ENCODE assay signal across 8 cellular contexts in genomic region chr11:57248780-57249383, GRCh38. TPM values are rescaled to one million over a fixed set of nuclear protein-coding genes. Genes with fewer than 3 reads are reported as not detected.
DNase-seq lines count a peak whose midpoint lies in the region; ATAC-seq and TF ChIP-seq lines count a peak whose summit lies in the region.

No MANE protein-coding gene starts in this region.

- H3K36me3 ChIP-seq in left ventricle myocardium inferior = no peaks in the 10 kb centered on the region

- peaks cover 38% of the 10 kb centered on the region for H3K4me1 ChIP-seq in left ventricle myocardium inferior

- peak; percentile 95 for TF ChIP-seq CTCF in AG04449 (IDR thresholded peaks at IDR 0.05; ENCODE audit: insufficient read depth, low read length, missing control alignments)
- TF ChIP-seq CTCF in left ventricle myocardium inferior (IDR thresholded peaks at IDR 0.05; ENCODE audit: borderline replicate concordance) = peak; percentile 78

- H3K27me3 ChIP-seq in left ventricle myocardium inferior (ENCODE audit: low read depth) = peaks cover 5% of the 10 kb centered on the region

- POLR2A ChIA-PET in AG04449 (lab: Yijun Ruan, JAX) = interaction anchor here (0.8 to 1.1 kb wide), 3 partner anchors 24 to 176 kb away, joined by 3 to 5 read pairs (median 4); no protein-coding TSS in a partner anchor

- H3K27ac ChIP-seq in left ventricle myocardium inferior (replicated peaks) = peak overlapping the region; percentile 53

- no peak overlapping the region for H3K27ac Mint-ChIP-seq in activated naive CD8-positive, alpha-beta T cell treated with anti-CD3 and anti-CD28 coated beads for 36 hours

- H3K4me1 Mint-ChIP-seq in activated naive CD8-positive, alpha-beta T cell treated with anti-CD3 and anti-CD28 coated beads for 36 hours = no peaks in the 10 kb centered on the region

- CTCF ChIA-PET in AG04449 (lab: Yijun Ruan, JAX) = interaction anchor here (0.8 to 12.2 kb wide), 66 partner anchors 8 to 430 kb away, joined by 3 to 496 read pairs (median 6); partner anchors contain the start of genes APLNR, LRRC55 and OR5AK2

- ATAC-seq in GM18498 (IDR thresholded peaks at IDR 0.05; ENCODE audit: unreplicated experiment) (peak; percentile 80), HG03039 (IDR thresholded peaks at IDR 0.05; ENCODE audit: unreplicated experiment) (peak; percentile 57)

- no peaks in the 10 kb centered on the region for H3K9me3 Mint-ChIP-seq in activated naive CD8-positive, alpha-beta T cell treated with anti-CD3 and anti-CD28 coated beads for 36 hours

- peaks cover 18% of the 10 kb centered on the region for H3K27me3 Mint-ChIP-seq in activated naive CD8-positive, alpha-beta T cell treated with anti-CD3 and anti-CD28 coated beads for 36 hours

- H3K4me3 ChIP-seq in AG04449 (ENCODE audit: low read depth, low read length) (no peak overlapping the region), left ventricle myocardium inferior (peak overlapping the region; percentile 34)

- DNase-seq in AG04449 (ENCODE audit: low read depth, low spot score) (no peak), NCI-H460 (ENCODE audit: extremely low read depth, low read depth) (peak; percentile 40), left ventricle myocardium inferior (peak; percentile 67), renal cortical epithelial cell (ENCODE audit: low read depth) (peak; percentile 26)
- peak; percentile 19 for DNase-seq in activated naive CD8-positive, alpha-beta T cell treated with anti-CD3 and anti-CD28 coated beads for 36 hours
- DNase-seq in stimulated activated naive CD4-positive, alpha-beta T cell treated with Interleukin-2 at 50 U/mL for 16 hours (lab: John Stamatoyannopoulos, UW) = no peak

- no peak overlapping the region for H3K4me3 Mint-ChIP-seq in activated naive CD8-positive, alpha-beta T cell treated with anti-CD3 and anti-CD28 coated beads for 36 hours

- H3K9me3 ChIP-seq in left ventricle myocardium inferior (replicated peaks) = no peaks in the 10 kb centered on the region

- no peaks in the 10 kb centered on the region for H3K36me3 Mint-ChIP-seq in activated naive CD8-positive, alpha-beta T cell treated with anti-CD3 and anti-CD28 coated beads for 36 hours

- intact Hi-C loops in left ventricle myocardium inferior (cut with micrococcal nuclease) = loop anchor here (5.0 kb wide), 1 partner anchor 122 kb away; no protein-coding TSS in a partner anchor

RNA-seq across cellular contexts. Expression of gene APLNR, which starts 11.8 kb away (rescaled TPM):
- not detected in 2 replicates for total RNA-seq in NCI-H460 (2014; rRNA removed; shearing (Covaris generic))
- polyA plus RNA-seq in NCI-H460 (2014; cell fraction: nucleus; rRNA removed) = not detected in 2 replicates
- total RNA-seq in activated naive CD8-positive, alpha-beta T cell treated with anti-CD3 and anti-CD28 coated beads for 36 hours = not detected
- total RNA-seq in left ventricle myocardium inferior = 8.5 TPM
- total RNA-seq in renal cortical epithelial cell = not detected in 2 replicates

Comparison
In these comparisons a context has a peak if more than half of its experiments do, and no peak if none do; other contexts are left out.
1. DNase-seq: peak in NCI-H460 (single experiment), activated naive CD8-positive, alpha-beta T cell treated with anti-CD3 and anti-CD28 coated beads for 36 hours (single experiment), left ventricle myocardium inferior (single experiment) and renal cortical epithelial cell (single experiment); none in AG04449 (single experiment) and stimulated activated naive CD4-positive, alpha-beta T cell treated with Interleukin-2 at 50 U/mL for 16 hours (single experiment).